Comparison of ENCODE assay signal across 1 cellular context in genomic region chr7:33452805-33453502, GRCh38.
TF ChIP-seq lines count a peak whose summit lies in the region.

No MANE protein-coding gene starts in this region.

TF ChIP-seq in K562, 482 proteins besides CTCF, POLR2A, EP300 and RAD21:
- TF ChIP-seq C11orf30 (IDR thresholded peaks at IDR 0.05; ENCODE audit: low read depth) (peak; percentile 10; the same call in 1 of the 2 replicates), ATF7 (IDR thresholded peaks at IDR 0.05) (no peak), ARID4B (CRISPR knock-in tag; IDR thresholded peaks at IDR 0.05) (no peak), ZBTB34 (CRISPR knock-in tag; IDR thresholded peaks at IDR 0.05) (no peak), BMI1 (IDR thresholded peaks at IDR 0.05; ENCODE audit: low read length) (no peak), ARHGAP35 (IDR thresholded peaks at IDR 0.05; ENCODE audit: partially characterized antibody) (no peak), ZNF41 (CRISPR knock-in tag; conservative IDR thresholded peaks at IDR 0.05) (no peak), ZNF408 (CRISPR knock-in tag; IDR thresholded peaks at IDR 0.05; ENCODE audit: low read depth) (no peak), ZNF316 (IDR thresholded peaks at IDR 0.05) (peak; percentile 29; the same call in 1 of the 2 replicates), PCBP2 (IDR thresholded peaks at IDR 0.05; ENCODE audit: low read depth, low read length, poor library complexity, severe bottlenecking) (no peak), RHOXF2B (CRISPR knock-in tag; conservative IDR thresholded peaks at IDR 0.05) (no peak), ATF2 (CRISPR knock-in tag; IDR thresholded peaks at IDR 0.05) (no peak), HCFC1 (IDR thresholded peaks at IDR 0.05; ENCODE audit: low read depth, low read length) (no peak), ZNF561 (CRISPR knock-in tag; conservative IDR thresholded peaks at IDR 0.05) (no peak), MAFG (tag; conservative IDR thresholded peaks at IDR 0.05) (peak; percentile 51; the same call in 1 of the 2 replicates), ZNF592 (IDR thresholded peaks at IDR 0.05) (no peak), ZNF3 (CRISPR knock-in tag; IDR thresholded peaks at IDR 0.05) (no peak), DNMT1 (IDR thresholded peaks at IDR 0.05) (no peak), ZBTB40 (IDR thresholded peaks at IDR 0.05) (no peak), ZBTB40 (CRISPR knock-in tag; IDR thresholded peaks at IDR 0.05) (no peak), ZNF174 (CRISPR knock-in tag; IDR thresholded peaks at IDR 0.05) (no peak), NR2C1 (IDR thresholded peaks at IDR 0.05) (no peak), NR2C1 (tag; IDR thresholded peaks at IDR 0.05) (no peak), ZMIZ1 (IDR thresholded peaks at IDR 0.05; ENCODE audit: low read depth in 2 of 2, low read length in 2 of 2) (no peak), CEBPB (tag; IDR thresholded peaks at IDR 0.05) (no peak)
TF ChIP-seq in K562: peak in this region for 3.
